In the genomic region with DNA sequence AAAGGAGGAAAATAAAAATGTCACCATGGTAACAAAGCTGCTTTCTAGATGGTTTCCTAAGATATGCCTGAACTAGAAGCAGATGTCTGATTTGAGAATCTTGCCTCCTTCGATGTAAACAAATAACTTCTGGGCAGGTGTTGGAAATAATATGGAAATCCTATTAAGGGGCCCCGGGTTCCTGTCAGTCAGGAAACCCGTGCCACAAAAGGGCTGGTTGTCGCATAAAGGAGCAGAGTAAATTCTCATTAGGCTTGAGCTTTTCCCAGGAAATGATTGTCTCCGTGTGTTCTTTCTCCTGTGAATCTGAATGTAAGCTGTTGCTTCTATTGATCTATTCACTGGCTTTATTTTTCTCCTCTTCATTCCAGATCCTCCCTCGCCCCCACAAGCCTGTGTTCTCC, we compare ENCODE assay signal across 11 cellular contexts.
DNase-seq lines count a peak whose midpoint lies in the region; TF ChIP-seq lines count a peak whose summit lies in the region.
"Had no signal": no experiment of that assay in that cellular context is flagged by ENCODE, and none has a peak within 500 bp of the region (broad histone marks: within the 10 kb centered on the region; RNA-seq: fewer than 3 reads in every experiment).

No MANE protein-coding gene starts in this region.

- WGBS in ectodermal cell, 2 experiments: 0% methylated on average over 6 of the region's 6 CpGs
- no CpG with 5 or more reads among the region's 6 CpGs for WGBS in neuronal stem cell (ENCODE audit: extremely low coverage in 2 of 2, insufficient read length in 2 of 2, insufficient replicate concordance in 1 of 2), 2 donors

- no peaks in the 10 kb centered on the region for H3K27me3 ChIP-seq in ectodermal cell (ENCODE audit: control insufficient read depth, insufficient read depth, low read length, poor library complexity, severe bottlenecking)
- no peaks in the 10 kb centered on the region for H3K27me3 ChIP-seq in neuronal stem cell (ENCODE audit: control insufficient read depth in 3 of 3, insufficient read depth in 3 of 3, low read depth in 1 of 3, low read length in 3 of 3)
- H3K27me3 ChIP-seq in brain microvascular endothelial cell (replicated peaks): no peaks in the 10 kb centered on the region
- H3K27me3 ChIP-seq: MG63, upper lobe of right lung had no signal

- no peaks in the 10 kb centered on the region for H3K36me3 ChIP-seq in ectodermal cell (ENCODE audit: control insufficient read depth, insufficient read depth, low read length)
- H3K36me3 ChIP-seq in neuronal stem cell (replicated peaks in 1 of 2; ENCODE audit: control insufficient read depth in 2 of 2, insufficient read depth in 2 of 2, low read length in 2 of 2): peaks cover 0 to 47% of the 10 kb centered on the region in 2 donors
- H3K36me3 ChIP-seq in brain microvascular endothelial cell (replicated peaks): no peaks in the 10 kb centered on the region
- H3K36me3 ChIP-seq: MG63, upper lobe of right lung had no signal

- H3K27me3 Mint-ChIP-seq in immature natural killer cell (ENCODE audit: low read depth in 3 of 3): peaks cover 0 to 4% (median 2%) of the 10 kb centered on the region in 3 donors

- no peak overlapping the region for H2AFZ ChIP-seq in neuronal stem cell (ENCODE audit: low read length)

- no peaks in the 10 kb centered on the region for H3K79me1 ChIP-seq in neuronal stem cell (ENCODE audit: low read depth, low read length)

- no peak overlapping the region for H3K18ac ChIP-seq in neuronal stem cell (ENCODE audit: low read length)

- H3K27ac ChIP-seq in ectodermal cell (ENCODE audit: insufficient read depth, low read depth, low read length, poor library complexity, severe bottlenecking) (peak overlapping the region; percentile 78), neuronal stem cell (replicated peaks; ENCODE audit: low read length) (peak overlapping the region; percentile 74), brain microvascular endothelial cell (no peak overlapping the region)
- H3K27ac ChIP-seq: upper lobe of right lung had no signal

- DNase-seq in DMS 273 treated with DMSO at 0.1 percent for 48 hours (lab: John Stamatoyannopoulos, UW): peak; percentile 56
- peak; percentile 95 for DNase-seq in NCI-H2171 treated with DMSO at 0.1 percent for 48 hours (lab: John Stamatoyannopoulos, UW)
- DNase-seq in neuronal stem cell (ENCODE audit: low spot score): peak; percentile 88
- no peak for DNase-seq in immature natural killer cell
- no peak for DNase-seq in brain microvascular endothelial cell
- no peak for DNase-seq in activated CD4-positive, alpha-beta T cell treated with anti-CD3 and anti-CD28 coated beads, Interleukin-2, amount 50 U/mL, for 1 hour
- DNase-seq: activated gamma-delta T cell treated with Interleukin-2 at 50 U/mL for 16 hours, MG63, occipital lobe, upper lobe of right lung had no signal

- H4K91ac ChIP-seq in neuronal stem cell (ENCODE audit: low read depth, low read length, poor library complexity): no peak overlapping the region

- no peak overlapping the region for H3K4me3 Mint-ChIP-seq in immature natural killer cell

- H3K4me2 ChIP-seq in neuronal stem cell (ENCODE audit: insufficient read depth, low read length, poor library complexity, severe bottlenecking): no peak overlapping the region

- H3K9me3 ChIP-seq in ectodermal cell (ENCODE audit: control insufficient read depth, low read length): no peaks in the 10 kb centered on the region
- H3K9me3 ChIP-seq in neuronal stem cell (replicated peaks in 1 of 2; ENCODE audit: control insufficient read depth in 2 of 2, insufficient read depth in 1 of 2, low read depth in 1 of 2, low read length in 2 of 2): no peaks in the 10 kb centered on the region
- H3K9me3 ChIP-seq: MG63, upper lobe of right lung had no signal

- no peak overlapping the region for H2BK15ac ChIP-seq in neuronal stem cell (ENCODE audit: low read length)

- H3K4me3 ChIP-seq in ectodermal cell (ENCODE audit: insufficient read depth, low read depth, low read length) (no peak overlapping the region), neuronal stem cell (ENCODE audit: low read length in 2 of 2) (no peak overlapping the region), brain microvascular endothelial cell (ENCODE audit: low read depth, low read length) (no peak overlapping the region)
- H3K4me3 ChIP-seq: MG63, upper lobe of right lung had no signal

- no peak for TF ChIP-seq CTCF in brain microvascular endothelial cell (IDR thresholded peaks at IDR 0.05; ENCODE audit: low read depth, low read length, missing control alignments)

- no peak overlapping the region for H2BK5ac ChIP-seq in neuronal stem cell (ENCODE audit: low read length)

- H3K27ac Mint-ChIP-seq in immature natural killer cell: peak overlapping the region in 3 of 6 donors; percentile 23 to 56 (median 53)

- H3K4me1 ChIP-seq in ectodermal cell (ENCODE audit: control insufficient read depth, insufficient read depth, low read length) (peaks cover 72% of the 10 kb centered on the region), neuronal stem cell (ENCODE audit: control insufficient read depth in 2 of 2, insufficient read depth in 1 of 2, low read depth in 1 of 2, low read length in 2 of 2) (peaks cover 27 to 63% of the 10 kb centered on the region in 2 donors)

- peaks cover 0 to 18% (median 5%) of the 10 kb centered on the region in 3 donors for H3K36me3 Mint-ChIP-seq in immature natural killer cell

- no peak overlapping the region for H3K14ac ChIP-seq in neuronal stem cell (ENCODE audit: low read length)

- peaks cover 0 to 2% (median 0%) of the 10 kb centered on the region in 6 donors for H3K9me3 Mint-ChIP-seq in immature natural killer cell

- H3K9ac ChIP-seq in neuronal stem cell (ENCODE audit: low read depth, low read length, poor library complexity): no peak overlapping the region

- no peak overlapping the region for H2BK120ac ChIP-seq in neuronal stem cell (ENCODE audit: low read depth, low read length)

- H3K4ac ChIP-seq in neuronal stem cell (ENCODE audit: low read length): no peak overlapping the region

- no peak overlapping the region for H3K23ac ChIP-seq in neuronal stem cell (ENCODE audit: low read depth, low read length, poor library complexity)

- no peak overlapping the region for H4K8ac ChIP-seq in neuronal stem cell (ENCODE audit: low read depth, low read length)

- H2AK5ac ChIP-seq in neuronal stem cell (ENCODE audit: low read depth, low read length): no peak overlapping the region

- in situ Hi-C loops in brain microvascular endothelial cell (cut with HindIII; ENCODE audit: low pct_ligation_motif_present, low sequenced_read_pairs): no loop called here

- H3K4me1 Mint-ChIP-seq in immature natural killer cell: peaks cover 71 to 89% of the 10 kb centered on the region in 2 donors

- H2BK12ac ChIP-seq in neuronal stem cell (ENCODE audit: low read length): no peak overlapping the region

Comparison
In these comparisons a context has a peak if more than half of its experiments do, and no peak if none do; other contexts are left out.
1. DNase-seq: peak in DMS 273 treated with DMSO at 0.1 percent for 48 hours (single experiment), NCI-H2171 treated with DMSO at 0.1 percent for 48 hours (single experiment) and neuronal stem cell (single experiment); none in immature natural killer cell (0 of 3), brain microvascular endothelial cell (single experiment) and activated CD4-positive, alpha-beta T cell treated with anti-CD3 and anti-CD28 coated beads, Interleukin-2, amount 50 U/mL, for 1 hour (single experiment).